In genomic region chrX:131763674-131764073, GRCh38 we compare ENCODE assay signal across 8 cellular contexts.
DNase-seq lines count a peak whose midpoint lies in the region; FAIRE-seq and TF ChIP-seq lines count a peak whose summit lies in the region.

No MANE protein-coding gene starts in this region.

- H3K79me1 ChIP-seq in mesendoderm (ENCODE audit: low read length), result no peaks in the 10 kb centered on the region

- H2AK5ac ChIP-seq in mesendoderm (ENCODE audit: low read length), result no peak overlapping the region

- H3K36me3 ChIP-seq in GM06990 (ENCODE audit: control insufficient read depth, insufficient read depth, low read length) (no peaks in the 10 kb centered on the region), mesendoderm (ENCODE audit: control insufficient read depth, insufficient read depth, low read length) (peaks cover 3% of the 10 kb centered on the region)

- TF ChIP-seq CTCF in GM06990 (IDR thresholded peaks at IDR 0.05; ENCODE audit: insufficient read depth, low read length, poor library complexity, severe bottlenecking) (peak; percentile 59), WI38 (IDR thresholded peaks at IDR 0.05; ENCODE audit: low read depth, low read length) (peak; percentile 38), D721Med (IDR thresholded peaks at IDR 0.05; ENCODE audit: insufficient read depth, missing control alignments) (no peak)

- no peak overlapping the region for H3K18ac ChIP-seq in mesendoderm (ENCODE audit: low read length)

- POLR2A ChIA-PET in HEK293T (lab: Yijun Ruan, JAX), result no interaction called here

- no peaks in the 10 kb centered on the region for H3K79me2 ChIP-seq in mesendoderm (ENCODE audit: control insufficient read depth, insufficient read depth, low read length)

- H3K4me3 ChIP-seq in GM06990 (replicated peaks; ENCODE audit: low read depth, low read length) (peak overlapping the region; percentile 39), WI38 (ENCODE audit: low read depth, low read length) (peak overlapping the region; percentile 44), mesendoderm (ENCODE audit: low read length) (no peak overlapping the region)

- peak; percentile 74 for DNase-seq in GM06990 (ENCODE audit: extremely low read depth, insufficient read length)
- DNase-seq in HEK293T (ENCODE audit: extremely low spot score), result peak; percentile 58
- DNase-seq in mesendoderm, result peak; percentile 9
- no peak for DNase-seq in D721Med (ENCODE audit: insufficient read length, low spot score)
- DNase-seq in NCI-H2029 treated with DMSO at 0.1 percent for 48 hours (lab: John Stamatoyannopoulos, UW), result no peak
- no peak for DNase-seq in stimulated activated CD4-positive, alpha-beta T cell treated with anti-CD3 and anti-CD28 coated beads, Interleukin-12 subunit alpha, Interleukin-12 subunit beta, amount 100 ng/mL, for 4 hours
- no peak for DNase-seq in activated naive CD4-positive, alpha-beta T cell treated with Interleukin-2 at 50 U/mL for 16 hours

- CTCF ChIA-PET in HEK293T (lab: Yijun Ruan, JAX), result interaction anchor here (0.6 to 1.3 kb wide), 4 partner anchors 17 to 40 kb away, joined by 3 to 4 read pairs (median 3); no protein-coding TSS in a partner anchor

- no peak overlapping the region for H4K5ac ChIP-seq in mesendoderm (ENCODE audit: low read length)

- no peak overlapping the region for H4K8ac ChIP-seq in mesendoderm (ENCODE audit: low read depth, low read length)

- H3K27me3 ChIP-seq in GM06990 (replicated peaks; ENCODE audit: control insufficient read depth, insufficient read depth, low read length) (no peaks in the 10 kb centered on the region), mesendoderm (ENCODE audit: insufficient read depth, low read length, poor library complexity) (no peaks in the 10 kb centered on the region)

- no peaks in the 10 kb centered on the region for H3K4me1 ChIP-seq in mesendoderm (ENCODE audit: control insufficient read depth, low read depth, low read length)

- H3K9ac ChIP-seq in mesendoderm (ENCODE audit: low read length), result no peak overlapping the region

- no peak overlapping the region for H3K56ac ChIP-seq in mesendoderm (ENCODE audit: low read length)

- no peak for FAIRE-seq in D721Med (lab: Jason Lieb, UNC)

- no peak overlapping the region for H2BK5ac ChIP-seq in mesendoderm (ENCODE audit: low read length)

- no peak overlapping the region for H3K4ac ChIP-seq in mesendoderm (ENCODE audit: low read depth, low read length)

- no peak overlapping the region for H3K27ac ChIP-seq in mesendoderm (ENCODE audit: low read depth, low read length)

- H2BK120ac ChIP-seq in mesendoderm (ENCODE audit: low read depth, low read length), result no peak overlapping the region

- H3K4me2 ChIP-seq in mesendoderm (ENCODE audit: low read length), result no peak overlapping the region

- H3K23ac ChIP-seq in mesendoderm (ENCODE audit: low read length), result no peak overlapping the region

- WGBS in mesendoderm (ENCODE audit: extremely low coverage, insufficient coverage, low lambda C conversion rate), result no CpG with 5 or more reads among the region's 10 CpGs

- H2BK15ac ChIP-seq in mesendoderm (replicated peaks; ENCODE audit: low read depth), result no peak overlapping the region

TF ChIP-seq in HEK293T, 16 proteins besides CTCF, POLR2A, EP300 and RAD21:
- TF ChIP-seq, protein P1, sequence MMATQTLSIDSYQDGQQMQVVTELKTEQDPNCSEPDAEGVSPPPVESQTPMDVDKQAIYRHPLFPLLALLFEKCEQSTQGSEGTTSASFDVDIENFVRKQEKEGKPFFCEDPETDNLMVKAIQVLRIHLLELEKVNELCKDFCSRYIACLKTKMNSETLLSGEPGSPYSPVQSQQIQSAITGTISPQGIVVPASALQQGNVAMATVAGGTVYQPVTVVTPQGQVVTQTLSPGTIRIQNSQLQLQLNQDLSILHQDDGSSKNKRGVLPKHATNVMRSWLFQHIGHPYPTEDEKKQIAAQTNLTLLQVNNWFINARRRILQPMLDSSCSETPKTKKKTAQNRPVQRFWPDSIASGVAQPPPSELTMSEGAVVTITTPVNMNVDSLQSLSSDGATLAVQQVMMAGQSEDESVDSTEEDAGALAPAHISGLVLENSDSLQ (IDR thresholded peaks at IDR 0.05), result 0 out of 2 replicates have a peak, but pooled peaks have one; percentile 3
- TF ChIP-seq ARNT (IDR thresholded peaks at IDR 0.05) (no peak; the same call in 1 of the 2 replicates), SUZ12 (IDR thresholded peaks at IDR 0.05) (no peak), FOXM1 (IDR thresholded peaks at IDR 0.05; ENCODE audit: borderline replicate concordance) (peak; percentile 19; the same call in 1 of the 2 replicates), LEF1 (IDR thresholded peaks at IDR 0.05; ENCODE audit: borderline replicate concordance) (no peak), ZNF384 (IDR thresholded peaks at IDR 0.05) (peak; percentile 100)

Comparison
In these comparisons a context has a peak if more than half of its experiments do, and no peak if none do; other contexts are left out.
1. DNase-seq: peak in GM06990 (single experiment), HEK293T (single experiment) and mesendoderm (single experiment); none in D721Med (single experiment), NCI-H2029 treated with DMSO at 0.1 percent for 48 hours (single experiment), stimulated activated CD4-positive, alpha-beta T cell treated with anti-CD3 and anti-CD28 coated beads, Interleukin-12 subunit alpha, Interleukin-12 subunit beta, amount 100 ng/mL, for 4 hours (single experiment) and activated naive CD4-positive, alpha-beta T cell treated with Interleukin-2 at 50 U/mL for 16 hours (single experiment).